In the genomic region with DNA sequence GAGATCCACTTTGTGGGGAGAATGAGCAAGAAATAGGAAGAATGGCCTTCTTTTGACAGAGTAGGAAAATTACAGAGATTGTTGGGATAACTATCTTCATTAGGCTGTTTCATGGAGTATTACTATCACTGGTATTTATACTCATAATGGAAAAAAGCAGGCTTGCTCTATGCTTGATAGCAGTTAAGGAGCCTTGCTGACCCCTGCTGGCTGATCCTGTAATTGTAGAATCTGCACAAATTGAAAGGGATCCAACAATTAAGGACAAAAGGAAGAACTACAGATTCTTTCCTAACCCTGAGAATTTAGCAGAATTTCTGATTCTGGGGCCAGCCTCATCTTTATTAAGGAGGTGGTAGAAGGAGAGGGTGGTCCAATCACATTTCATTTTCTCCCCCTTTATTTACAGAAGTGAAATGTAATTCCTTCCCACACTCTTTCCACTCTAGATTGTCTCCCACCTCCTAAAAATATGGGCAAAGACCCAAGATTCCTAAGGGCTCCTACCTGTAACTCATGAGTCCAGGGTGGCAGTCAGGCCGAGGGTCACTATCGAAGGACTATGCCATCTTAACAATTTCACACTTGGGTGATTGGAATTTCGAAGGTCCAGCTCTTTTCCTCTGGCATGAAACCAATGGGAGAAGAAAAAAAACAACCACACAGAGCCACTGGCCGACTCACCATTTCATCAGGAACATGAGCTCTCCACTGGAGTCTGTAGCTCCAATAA, we compare ENCODE assay signal across 8 cellular contexts. TPM values are rescaled to one million over a fixed set of nuclear protein-coding genes. Genes with fewer than 3 reads are reported as not detected.
DNase-seq lines count a peak whose midpoint lies in the region; ATAC-seq, FAIRE-seq and TF ChIP-seq lines count a peak whose summit lies in the region.

No MANE protein-coding gene starts in this region.

- H3K27ac Mint-ChIP-seq in activated CD4-positive, alpha-beta T cell treated with anti-CD3 and anti-CD28 coated beads, Interleukin-2, amount 10 ng/mL, durations not matched to agents 24 days and 14 days: no peak overlapping the region

- H3K4me3 ChIP-seq in A549 (no peak overlapping the region), lung (no peak overlapping the region)

- TF ChIP-seq CTCF in A549 (IDR thresholded peaks at IDR 0.05) (peak; percentile 96), lung (IDR thresholded peaks at IDR 0.05; ENCODE audit: control extremely low read depth, extremely low read depth) (peak; percentile 88)

- peak; percentile 72 to 80 for DNase-seq in A549 (ENCODE audit: low read depth in 1 of 2, low spot score in 1 of 2)
- no peak for DNase-seq in GM12892 (ENCODE audit: insufficient read length)
- DNase-seq in NCI-H345 (lab: John Stamatoyannopoulos, UW): peak; percentile 59
- DNase-seq in activated CD4-positive, alpha-beta T cell treated with anti-CD3 and anti-CD28 coated beads, Interleukin-2, amount 10 ng/mL, durations not matched to agents 24 days and 14 days: peak; percentile 93
- peak; percentile 89 for DNase-seq in dedifferentiated amniotic fluid mesenchymal stem cell (ENCODE audit: extremely low spot score)
- peak; percentile 78 for DNase-seq in lung (ENCODE audit: low spot score)
- peak; percentile 33 for DNase-seq in stimulated activated CD8-positive, alpha-beta memory T cell treated with anti-CD3 and anti-CD28 coated beads, Interleukin-12 subunit alpha, Interleukin-12 subunit beta, amount 100 ng/mL, for 24 hours (ENCODE audit: extremely low read depth)

- peaks cover 3% of the 10 kb centered on the region for H3K4me1 Mint-ChIP-seq in activated CD4-positive, alpha-beta T cell treated with anti-CD3 and anti-CD28 coated beads, Interleukin-2, amount 10 ng/mL, durations not matched to agents 24 days and 14 days

- no peak for FAIRE-seq in A549 (lab: Jason Lieb, UNC)
- FAIRE-seq in GM12892 (lab: Jason Lieb, UNC): peak; percentile 14

- H3K36me3 Mint-ChIP-seq in activated CD4-positive, alpha-beta T cell treated with anti-CD3 and anti-CD28 coated beads, Interleukin-2, amount 10 ng/mL, durations not matched to agents 24 days and 14 days (ENCODE audit: low read depth): peaks cover 33% of the 10 kb centered on the region

- H3K9me3 ChIP-seq in A549 (no peaks in the 10 kb centered on the region), lung (ENCODE audit: control insufficient read depth in 2 of 2, insufficient read depth in 1 of 2, low read length in 1 of 2) (no peaks in the 10 kb centered on the region)

- intact Hi-C loops in activated CD4-positive, alpha-beta T cell treated with anti-CD3 and anti-CD28 coated beads, Interleukin-2, amount 10 ng/mL, durations not matched to agents 24 days and 14 days (cut with micrococcal nuclease): loop anchor here (1.0 kb wide), 1 partner anchor 49 kb away; no protein-coding TSS in a partner anchor

- no peaks in the 10 kb centered on the region for H3K27me3 ChIP-seq in lung (ENCODE audit: control insufficient read depth, insufficient read depth)

- TF ChIP-seq POLR2A in A549 (IDR thresholded peaks at IDR 0.05; ENCODE audit: low read length) (no peak), GM12892 (IDR thresholded peaks at IDR 0.05; ENCODE audit: low read depth, low read length) (no peak)

- no peak overlapping the region for H3K27ac ChIP-seq in A549
- H3K27ac ChIP-seq in lung (ENCODE audit: low read depth in 1 of 2, low read length in 1 of 2): no peak overlapping the region

- no peaks in the 10 kb centered on the region for H3K27me3 Mint-ChIP-seq in activated CD4-positive, alpha-beta T cell treated with anti-CD3 and anti-CD28 coated beads, Interleukin-2, amount 10 ng/mL, durations not matched to agents 24 days and 14 days

- H3K4me2 ChIP-seq in A549: no peak overlapping the region

- WGBS in A549 (ENCODE audit: missing lambda C conversion rate): 42% methylated on average over 4 of the region's 4 CpGs
- WGBS in lung, 2 donors: 65 to 78% methylated on average over 4 of the region's 4 CpGs

- TF ChIP-seq EP300 in A549 (IDR thresholded peaks at IDR 0.05): no peak

- CTCF ChIA-PET in A549 (lab: Yijun Ruan, JAX): interaction anchor here (0.6 to 36.2 kb wide), 30 partner anchors 9 to 804 kb away, joined by 3 to 1398 read pairs (median 4); a partner anchor contains a TSS

- H3K9me3 Mint-ChIP-seq in activated CD4-positive, alpha-beta T cell treated with anti-CD3 and anti-CD28 coated beads, Interleukin-2, amount 10 ng/mL, durations not matched to agents 24 days and 14 days: no peaks in the 10 kb centered on the region

- H3K4me1 ChIP-seq in A549 (no peaks in the 10 kb centered on the region), lung (ENCODE audit: control insufficient read depth in 2 of 2, insufficient read depth in 2 of 2, low read length in 2 of 2) (no peaks in the 10 kb centered on the region)

- peak; percentile 83 to 88 for TF ChIP-seq RAD21 in A549 (conservative IDR thresholded peaks at IDR 0.05 in 1 of 2, IDR thresholded peaks at IDR 0.05 in 1 of 2)

- ATAC-seq in A549 (peak; percentile 91 to 92), lung (ENCODE audit: insufficient read depth, low FRiP score) (peak; percentile 62), HG03139 (IDR thresholded peaks at IDR 0.05; ENCODE audit: unreplicated experiment) (no peak)

- no peak overlapping the region for H3K4me3 Mint-ChIP-seq in activated CD4-positive, alpha-beta T cell treated with anti-CD3 and anti-CD28 coated beads, Interleukin-2, amount 10 ng/mL, durations not matched to agents 24 days and 14 days

- POLR2A ChIA-PET in A549 (lab: Yijun Ruan, JAX): interaction anchor here (1.0 to 1.7 kb wide), 2 partner anchors 26 to 48 kb away, joined by 3 to 7 read pairs; a partner anchor contains a TSS

- H3K36me3 ChIP-seq in lung (ENCODE audit: control insufficient read depth in 2 of 2, insufficient read depth in 2 of 2, low read length in 2 of 2): peaks cover 11 to 20% of the 10 kb centered on the region in 2 donors

TF ChIP-seq in A549, 52 proteins besides CTCF, POLR2A, EP300 and RAD21:
- no peak for TF ChIP-seq HEYL (CRISPR knock-in tag; IDR thresholded peaks at IDR 0.05)
- peak; percentile 91 for TF ChIP-seq SMC3 (IDR thresholded peaks at IDR 0.05)

RNA-seq across cellular contexts. Expression of a gene that starts 26.3 kb away (rescaled TPM):
- 241 and 283 TPM in 2 replicates for polyA plus RNA-seq in A549 (2011; rRNA removed)
- polyA plus RNA-seq in A549 (2012; cell fraction: cytosol; rRNA removed): 75.7 and 97.7 TPM in 2 replicates
- 151 and 159 TPM in 2 replicates for polyA plus RNA-seq in A549 (2012; cell fraction: nucleus; rRNA removed)
- polyA plus RNA-seq in A549 (2017; fragmentation: RNase III; extraction: RNeasy Plus Mini Kit Qiagen cat#74134 plus additional on column Dnase treatment): 104 to 111 TPM (median 108 TPM) in 3 replicates
- 151 and 163 TPM in 2 replicates for polyA minus RNA-seq in A549 (2011; rRNA and poly(A)+ RNA removed)
- polyA plus RNA-seq in GM12892 (2012; ENCODE audit: missing spikeins): 42.1 TPM
- 85.2 and 93.1 TPM in 2 replicates for total RNA-seq in activated CD4-positive, alpha-beta T cell treated with anti-CD3 and anti-CD28 coated beads, Interleukin-2, amount 10 ng/mL, durations not matched to agents 24 days and 14 days
- 100 to 1,000 TPM in 1 of 2 donors, 10 to 100 TPM in 1; 75.7 to 135 TPM for total RNA-seq in lung
- polyA plus RNA-seq in lung: 10 to 100 TPM; 68.8 to 98.4 TPM

RNA-seq across cellular contexts. Expression of a gene that starts 26.8 kb away (rescaled TPM):
- polyA plus RNA-seq in A549 (2011; rRNA removed) (69.6 and 84.4 TPM in 2 replicates), A549 (2017; fragmentation: RNase III; extraction: RNeasy Plus Mini Kit Qiagen cat#74134 plus additional on column Dnase treatment) (155 to 173 TPM (median 170 TPM) in 3 replicates), lung (10 to 100 TPM; 17.6 to 29.7 TPM)
- polyA plus RNA-seq in A549 (2012; cell fraction: cytosol; rRNA removed): 44.2 and 49.1 TPM in 2 replicates
- 9.9 and 14.7 TPM in 2 replicates for polyA plus RNA-seq in A549 (2012; cell fraction: nucleus; rRNA removed)
- 12.4 and 12.7 TPM in 2 replicates for polyA minus RNA-seq in A549 (2011; rRNA and poly(A)+ RNA removed)
- polyA plus RNA-seq in GM12892 (2012; ENCODE audit: missing spikeins): 78.8 TPM
- 61.3 and 64.6 TPM in 2 replicates for total RNA-seq in activated CD4-positive, alpha-beta T cell treated with anti-CD3 and anti-CD28 coated beads, Interleukin-2, amount 10 ng/mL, durations not matched to agents 24 days and 14 days
- total RNA-seq in lung: 10 to 100 TPM; 28.2 to 43.2 TPM

RNA-seq across cellular contexts. Expression of a gene that starts 33.1 kb away (rescaled TPM):
- polyA plus RNA-seq in A549 (2011; rRNA removed) (28.4 and 30.9 TPM in 2 replicates), A549 (2017; fragmentation: RNase III; extraction: RNeasy Plus Mini Kit Qiagen cat#74134 plus additional on column Dnase treatment) (22.2 to 23.5 TPM (median 22.3 TPM) in 3 replicates), lung (10 to 100 TPM; 13.5 to 31.0 TPM)
- 13.8 and 17.9 TPM in 2 replicates for polyA plus RNA-seq in A549 (2012; cell fraction: cytosol; rRNA removed)
- 9.8 and 18.7 TPM in 2 replicates for polyA plus RNA-seq in A549 (2012; cell fraction: nucleus; rRNA removed)
- 22.6 and 29.9 TPM in 2 replicates for polyA minus RNA-seq in A549 (2011; rRNA and poly(A)+ RNA removed)
- 79.8 TPM for polyA plus RNA-seq in GM12892 (2012; ENCODE audit: missing spikeins)
- total RNA-seq in activated CD4-positive, alpha-beta T cell treated with anti-CD3 and anti-CD28 coated beads, Interleukin-2, amount 10 ng/mL, durations not matched to agents 24 days and 14 days: 33.3 and 34.9 TPM in 2 replicates
- 10 to 100 TPM; 11.4 to 24.8 TPM for total RNA-seq in lung

RNA-seq across cellular contexts. Expression of a gene that starts 36.9 kb away (rescaled TPM):
- polyA plus RNA-seq in A549 (2011; rRNA removed) (19.1 and 19.3 TPM in 2 replicates), A549 (2017; fragmentation: RNase III; extraction: RNeasy Plus Mini Kit Qiagen cat#74134 plus additional on column Dnase treatment) (10.6 to 11.0 TPM (median 10.9 TPM) in 3 replicates), lung (10 to 100 TPM in 1 of 2 donors, 1 to 10 TPM in 1; 6.2 to 16.4 TPM)
- polyA plus RNA-seq in A549 (2012; cell fraction: cytosol; rRNA removed): 12.3 and 13.7 TPM in 2 replicates
- polyA plus RNA-seq in A549 (2012; cell fraction: nucleus; rRNA removed): 7.1 and 11.4 TPM in 2 replicates
- polyA minus RNA-seq in A549 (2011; rRNA and poly(A)+ RNA removed): 12.7 and 13.4 TPM in 2 replicates
- polyA plus RNA-seq in GM12892 (2012; ENCODE audit: missing spikeins): 2.6 TPM
- 4.4 and 4.5 TPM in 2 replicates for total RNA-seq in activated CD4-positive, alpha-beta T cell treated with anti-CD3 and anti-CD28 coated beads, Interleukin-2, amount 10 ng/mL, durations not matched to agents 24 days and 14 days
- 10 to 100 TPM in 1 of 2 donors, 1 to 10 TPM in 1; 6.8 to 25.5 TPM for total RNA-seq in lung
